Comparison of ENCODE assay signal across 12 cellular contexts in genomic region chr4:16843831-16844508, GRCh38. TPM values are rescaled to one million over a fixed set of nuclear protein-coding genes. Genes with fewer than 3 reads are reported as not detected.
DNase-seq lines count a peak whose midpoint lies in the region; ATAC-seq and TF ChIP-seq lines count a peak whose summit lies in the region.
"Had no signal": no experiment of that assay in that cellular context is flagged by ENCODE, and none has a peak within 500 bp of the region (broad histone marks: within the 10 kb centered on the region; RNA-seq: fewer than 3 reads in every experiment).

No MANE protein-coding gene starts in this region.

- CTCF ChIA-PET in activated CD8-positive, alpha-beta memory T cell treated with anti-CD3 and anti-CD28 coated beads, Interleukin-2, amount 10 ng/mL, durations not matched to agents 7 days and 5 days (lab: Charles Lee), result no interaction called here

- no peaks in the 10 kb centered on the region for H3K27me3 ChIP-seq in GM23248 (replicated peaks; ENCODE audit: insufficient read depth)
- H3K27me3 ChIP-seq: neutrophil had no signal

- peaks cover 2% of the 10 kb centered on the region for H3K27me3 Mint-ChIP-seq in activated CD8-positive, alpha-beta memory T cell treated with anti-CD3 and anti-CD28 coated beads, Interleukin-2, amount 10 ng/mL, durations not matched to agents 7 days and 5 days

- H3K4me1 ChIP-seq in GM23248 (ENCODE audit: insufficient read depth), result peaks cover 12% of the 10 kb centered on the region; the same call in 1 of the 2 replicates

- H3K4me3 Mint-ChIP-seq in activated CD8-positive, alpha-beta memory T cell treated with anti-CD3 and anti-CD28 coated beads, Interleukin-2, amount 10 ng/mL, durations not matched to agents 7 days and 5 days, result no peak overlapping the region

- H4K20me1 ChIP-seq in GM23248 (ENCODE audit: insufficient read depth), result no peaks in the 10 kb centered on the region

- peaks cover 96% of the 10 kb centered on the region for H3K79me2 ChIP-seq in GM23248 (ENCODE audit: insufficient read depth)

- H3K27ac ChIP-seq in GM23248, result no peak overlapping the region; the same call in 1 of the 2 replicates
- H3K27ac ChIP-seq: neutrophil had no signal

- ATAC-seq in activated CD8-positive, alpha-beta memory T cell treated with anti-CD3 and anti-CD28 coated beads, Interleukin-2, amount 10 ng/mL, durations not matched to agents 7 days and 5 days, result no peak

- DNase-seq in GM23248 (peak; percentile 92), OCI-M1 (lab: John Stamatoyannopoulos, UW) (peak; percentile 52), fibroblast of the aortic adventitia (ENCODE audit: low read depth) (peak; percentile 88), renal cortical epithelial cell (ENCODE audit: low read depth) (peak; percentile 52), T-helper 2 cell (no peak), NCI-H146 treated with DMSO at 0.1 percent for 48 hours (lab: John Stamatoyannopoulos, UW; ENCODE audit: unreplicated experiment) (no peak)
- DNase-seq in activated CD8-positive, alpha-beta memory T cell treated with anti-CD3 and anti-CD28 coated beads, Interleukin-2, amount 10 ng/mL, durations not matched to agents 7 days and 5 days, result no peak
- DNase-seq: activated T-cell treated with anti-CD3 and anti-CD28 coated beads for 4 hours, anterior cingulate cortex, NCI-H2081 had no signal

- H3K9me3 Mint-ChIP-seq in activated CD8-positive, alpha-beta memory T cell treated with anti-CD3 and anti-CD28 coated beads, Interleukin-2, amount 10 ng/mL, durations not matched to agents 7 days and 5 days (ENCODE audit: low read depth), result no peaks in the 10 kb centered on the region

- no peak for TF ChIP-seq CTCF in fibroblast of the aortic adventitia (IDR thresholded peaks at IDR 0.05; ENCODE audit: insufficient read depth, low read length)

- H3K36me3 Mint-ChIP-seq in activated CD8-positive, alpha-beta memory T cell treated with anti-CD3 and anti-CD28 coated beads, Interleukin-2, amount 10 ng/mL, durations not matched to agents 7 days and 5 days, result no peaks in the 10 kb centered on the region

- no peak overlapping the region for H3K9ac ChIP-seq in GM23248

- H3K4me2 ChIP-seq in GM23248 (ENCODE audit: unreplicated experiment), result peak overlapping the region; percentile 35

- no peak overlapping the region for H2AFZ ChIP-seq in GM23248

- WGBS in GM23248 (ENCODE audit: low coverage in 1 of 2, low lambda C conversion rate in 2 of 2, missing lambda C conversion rate in 2 of 2), 2 experiments, result 87 to 88% methylated on average over 6 of the region's 6 CpGs

- no peaks in the 10 kb centered on the region for H3K9me3 ChIP-seq in GM23248 (ENCODE audit: low read depth)
- H3K9me3 ChIP-seq: neutrophil had no signal

- H3K4me3 ChIP-seq in GM23248 (no peak overlapping the region), fibroblast of the aortic adventitia (ENCODE audit: low read depth, low read length) (no peak overlapping the region)

- no peaks in the 10 kb centered on the region for H3K4me1 Mint-ChIP-seq in activated CD8-positive, alpha-beta memory T cell treated with anti-CD3 and anti-CD28 coated beads, Interleukin-2, amount 10 ng/mL, durations not matched to agents 7 days and 5 days

- no peaks in the 10 kb centered on the region for H3K9me2 ChIP-seq in GM23248 (ENCODE audit: insufficient read depth)

- in situ Hi-C loops in GM23248 (cut with MboI), result no loop called here

- peaks cover 5% of the 10 kb centered on the region; the same call in 1 of the 2 replicates for H3F3A ChIP-seq in GM23248 (ENCODE audit: insufficient read depth)

- H3K27ac Mint-ChIP-seq in activated CD8-positive, alpha-beta memory T cell treated with anti-CD3 and anti-CD28 coated beads, Interleukin-2, amount 10 ng/mL, durations not matched to agents 7 days and 5 days, result no peak overlapping the region

- H3K36me3 ChIP-seq in GM23248 (ENCODE audit: low read depth), result no peaks in the 10 kb centered on the region
- H3K36me3 ChIP-seq: neutrophil had no signal

RNA-seq across cellular contexts. Expression of gene LDB2, which starts 54.5 kb away (rescaled TPM):
- total RNA-seq in GM23248 (2014; rRNA removed; shearing (Covaris generic)), result 76.6 and 79.7 TPM in 2 replicates
- polyA plus RNA-seq in GM23248 (2016; fragmentation: Nextera tagmentation; extraction: Ambion mirVana), result 48.6 and 52.8 TPM in 2 replicates
- total RNA-seq in fibroblast of the aortic adventitia (ENCODE audit: low replicate concordance), result 46.6 and 85.9 TPM in 2 replicates
- total RNA-seq in renal cortical epithelial cell, result 0.35 and 0.99 TPM in 2 replicates
- total RNA-seq in activated CD8-positive, alpha-beta memory T cell treated with anti-CD3 and anti-CD28 coated beads, Interleukin-2, amount 10 ng/mL, durations not matched to agents 7 days and 5 days, result not detected
- polyA plus RNA-seq: keratinocyte had no signal

Comparison
In these comparisons a context has a peak if more than half of its experiments do, and no peak if none do; other contexts are left out.
1. DNase-seq: peak in GM23248 (single experiment), OCI-M1 (single experiment), fibroblast of the aortic adventitia (single experiment) and renal cortical epithelial cell (single experiment); none in T-helper 2 cell (0 of 5), NCI-H146 treated with DMSO at 0.1 percent for 48 hours (single experiment) and activated CD8-positive, alpha-beta memory T cell treated with anti-CD3 and anti-CD28 coated beads, Interleukin-2, amount 10 ng/mL, durations not matched to agents 7 days and 5 days (single experiment).
2. RNA of gene LDB2, which starts 54.5 kb away (total RNA-seq): 46.6 to 85.9 TPM in fibroblast of the aortic adventitia and 76.6 to 79.7 TPM in GM23248; 0.35 to 0.99 TPM in renal cortical epithelial cell and not detected in activated CD8-positive, alpha-beta memory T cell treated with anti-CD3 and anti-CD28 coated beads, Interleukin-2, amount 10 ng/mL, durations not matched to agents 7 days and 5 days; every median in the first group is over 10 times any median in the second.